Comparison of ENCODE assay signal across 8 cellular contexts in genomic region chr3:119628390-119628789, GRCh38. TPM values are rescaled to one million over a fixed set of nuclear protein-coding genes. Genes with fewer than 3 reads are reported as not detected.
DNase-seq lines count a peak whose midpoint lies in the region; ATAC-seq and TF ChIP-seq lines count a peak whose summit lies in the region.

No MANE protein-coding gene starts in this region.

- H3K4me3 ChIP-seq in thoracic aorta: no peak overlapping the region

- CTCF ChIA-PET in activated CD8-positive, alpha-beta T cell treated with anti-CD3 and anti-CD28 coated beads, Interleukin-2, amount 10 ng/mL, durations not matched to agents 7 days and 5 days (lab: Charles Lee): interaction anchor here (3.3 kb wide), 1 partner anchor 28 kb away, joined by 13 read pairs; no protein-coding TSS in a partner anchor

- peak overlapping the region; percentile 16 to 68 for H3K27ac ChIP-seq in thoracic aorta

- H3K36me3 ChIP-seq in thoracic aorta: no peaks in the 10 kb centered on the region

- ATAC-seq in HG02938 (IDR thresholded peaks at IDR 0.05; ENCODE audit: unreplicated experiment): peak; percentile 58
- peak; percentile 42 for ATAC-seq in activated CD8-positive, alpha-beta T cell treated with anti-CD3 and anti-CD28 coated beads, Interleukin-2, amount 10 ng/mL, durations not matched to agents 7 days and 5 days
- no peak for ATAC-seq in thoracic aorta (ENCODE audit: insufficient number of reproducible peaks, low FRiP score, low read depth)

- no peaks in the 10 kb centered on the region for H3K36me3 Mint-ChIP-seq in activated CD8-positive, alpha-beta T cell treated with anti-CD3 and anti-CD28 coated beads, Interleukin-2, amount 10 ng/mL, durations not matched to agents 7 days and 5 days (ENCODE audit: low read depth)

- H3K27me3 ChIP-seq in thoracic aorta (replicated peaks; ENCODE audit: insufficient read depth): no peaks in the 10 kb centered on the region

- no peaks in the 10 kb centered on the region for H3K9me3 Mint-ChIP-seq in activated CD8-positive, alpha-beta T cell treated with anti-CD3 and anti-CD28 coated beads, Interleukin-2, amount 10 ng/mL, durations not matched to agents 7 days and 5 days (ENCODE audit: insufficient read depth)

- peaks cover 33% of the 10 kb centered on the region for H3K4me1 Mint-ChIP-seq in activated CD8-positive, alpha-beta T cell treated with anti-CD3 and anti-CD28 coated beads, Interleukin-2, amount 10 ng/mL, durations not matched to agents 7 days and 5 days (ENCODE audit: low read depth)

- no peak overlapping the region for H3K4me3 Mint-ChIP-seq in activated CD8-positive, alpha-beta T cell treated with anti-CD3 and anti-CD28 coated beads, Interleukin-2, amount 10 ng/mL, durations not matched to agents 7 days and 5 days

- H3K27ac Mint-ChIP-seq in activated CD8-positive, alpha-beta T cell treated with anti-CD3 and anti-CD28 coated beads, Interleukin-2, amount 10 ng/mL, durations not matched to agents 7 days and 5 days: peak overlapping the region; percentile 28

- DNase-seq in stimulated activated CD4-positive, alpha-beta T cell treated with anti-CD3 and anti-CD28 coated beads, Interleukin-12 subunit alpha, Interleukin-12 subunit beta, amount 100 ng/mL, for 48 hours (ENCODE audit: low read depth in 2 of 3, low spot score in 1 of 3): peak in 2 of 3 donors; percentile 22 to 26
- no peak for DNase-seq in stimulated activated CD4-positive, alpha-beta T cell treated with anti-CD3 and anti-CD28 coated beads, Interleukin-4, amount 100 ng/mL, for 1 hour
- DNase-seq in activated CD8-positive, alpha-beta T cell treated with anti-CD3 and anti-CD28 coated beads, Interleukin-2, amount 10 ng/mL, durations not matched to agents 7 days and 5 days: no peak
- DNase-seq in thoracic aorta (ENCODE audit: low spot score) (no peak), middle frontal gyrus (ENCODE audit: extremely low spot score, low spot score) (no peak), COLO668 (lab: John Stamatoyannopoulos, UW; ENCODE audit: unreplicated experiment) (no peak), NCI-H187 treated with DMSO at 0.1 percent for 48 hours (lab: John Stamatoyannopoulos, UW) (no peak)

- no peaks in the 10 kb centered on the region for H3K9me3 ChIP-seq in thoracic aorta

- POLR2A ChIA-PET in activated CD8-positive, alpha-beta T cell treated with anti-CD3 and anti-CD28 coated beads, Interleukin-2, amount 10 ng/mL, durations not matched to agents 7 days and 5 days (lab: Charles Lee): interaction anchor here (0.6 to 1.0 kb wide), 2 partner anchors 10 to 16 kb away, joined by 3 read pairs; no protein-coding TSS in a partner anchor

- TF ChIP-seq CTCF in thoracic aorta (IDR thresholded peaks at IDR 0.05): no peak

- peaks cover 47 to 61% of the 10 kb centered on the region in 2 donors for H3K4me1 ChIP-seq in thoracic aorta (ENCODE audit: control insufficient read depth in 1 of 2, low read depth in 2 of 2)

- peaks cover 8% of the 10 kb centered on the region for H3K27me3 Mint-ChIP-seq in activated CD8-positive, alpha-beta T cell treated with anti-CD3 and anti-CD28 coated beads, Interleukin-2, amount 10 ng/mL, durations not matched to agents 7 days and 5 days (ENCODE audit: low read depth)

RNA-seq across cellular contexts. Expression of gene PLA1A, which starts 30.7 kb away (rescaled TPM):
- total RNA-seq in activated CD8-positive, alpha-beta T cell treated with anti-CD3 and anti-CD28 coated beads, Interleukin-2, amount 10 ng/mL, durations not matched to agents 7 days and 5 days: not detected
- total RNA-seq in thoracic aorta: 10 to 100 TPM in 1 of 2 donors, 1 to 10 TPM in 1; 4.9 to 20.8 TPM

RNA-seq across cellular contexts. Expression of gene POPDC2, which starts 32.0 kb away (rescaled TPM):
- 1 to 10 TPM; 3.3 to 4.8 TPM for total RNA-seq in activated CD8-positive, alpha-beta T cell treated with anti-CD3 and anti-CD28 coated beads, Interleukin-2, amount 10 ng/mL, durations not matched to agents 7 days and 5 days
- total RNA-seq in thoracic aorta: 10 to 100 TPM; 13.3 to 35.2 TPM

RNA-seq across cellular contexts. Expression of gene COX17, which starts 48.8 kb away (rescaled TPM):
- 10 to 100 TPM; 62.0 to 71.5 TPM for total RNA-seq in activated CD8-positive, alpha-beta T cell treated with anti-CD3 and anti-CD28 coated beads, Interleukin-2, amount 10 ng/mL, durations not matched to agents 7 days and 5 days
- 10 to 100 TPM; 15.2 to 51.3 TPM for total RNA-seq in thoracic aorta

RNA-seq across cellular contexts. Expression of gene ADPRH, which starts 49.1 kb away (rescaled TPM):
- 1 to 10 TPM; 3.2 to 3.8 TPM for total RNA-seq in activated CD8-positive, alpha-beta T cell treated with anti-CD3 and anti-CD28 coated beads, Interleukin-2, amount 10 ng/mL, durations not matched to agents 7 days and 5 days
- total RNA-seq in thoracic aorta: 10 to 100 TPM; 18.5 to 22.7 TPM

Comparison
In these comparisons a context has a peak if more than half of its experiments do, and no peak if none do; other contexts are left out.
1. DNase-seq: peak in stimulated activated CD4-positive, alpha-beta T cell treated with anti-CD3 and anti-CD28 coated beads, Interleukin-12 subunit alpha, Interleukin-12 subunit beta, amount 100 ng/mL, for 48 hours (2 of 3); none in stimulated activated CD4-positive, alpha-beta T cell treated with anti-CD3 and anti-CD28 coated beads, Interleukin-4, amount 100 ng/mL, for 1 hour (single experiment), activated CD8-positive, alpha-beta T cell treated with anti-CD3 and anti-CD28 coated beads, Interleukin-2, amount 10 ng/mL, durations not matched to agents 7 days and 5 days (single experiment), thoracic aorta (single experiment), middle frontal gyrus (single experiment), COLO668 (single experiment) and NCI-H187 treated with DMSO at 0.1 percent for 48 hours (single experiment).
2. RNA of gene PLA1A, which starts 30.7 kb away (total RNA-seq): 4.9 to 20.8 TPM in thoracic aorta; not detected in activated CD8-positive, alpha-beta T cell treated with anti-CD3 and anti-CD28 coated beads, Interleukin-2, amount 10 ng/mL, durations not matched to agents 7 days and 5 days; every median in the first group is over 4 times any median in the second.